Comparison of ENCODE assay signal across 20 cellular contexts in genomic region chr4:168882650-168883233, GRCh38.
DNase-seq lines count a peak whose midpoint lies in the region; ATAC-seq and TF ChIP-seq lines count a peak whose summit lies in the region.
"Had no signal": no experiment of that assay in that cellular context is flagged by ENCODE, and none has a peak within 500 bp of the region (broad histone marks: within the 10 kb centered on the region; RNA-seq: fewer than 3 reads in every experiment).

No MANE protein-coding gene starts in this region.

- WGBS in IMR-90 (ENCODE audit: extremely low coverage in 2 of 2, insufficient read length in 1 of 2), 2 experiments = 83% methylated on average over 1 of the region's 9 CpGs; no CpG with 5 or more reads in 1 of the 2 experiments
- WGBS in neuronal stem cell (ENCODE audit: extremely low coverage in 2 of 2, insufficient read length in 2 of 2, insufficient replicate concordance in 1 of 2), 2 donors = no CpG with 5 or more reads among the region's 9 CpGs

- H4K91ac ChIP-seq in IMR-90 (ENCODE audit: insufficient read depth, low read depth, low read length) = peak overlapping the region; percentile 57; the same call in 1 of the 2 replicates
- H4K91ac ChIP-seq in neuronal stem cell (ENCODE audit: low read depth, low read length, poor library complexity) = no peak overlapping the region

- peak overlapping the region; percentile 17; the same call in 1 of the 2 replicates for H3K14ac ChIP-seq in IMR-90 (replicated peaks; ENCODE audit: low read depth, low read length)
- H3K14ac ChIP-seq in neuronal stem cell (ENCODE audit: low read length) = no peak overlapping the region

- POLR2A ChIA-PET in IMR-90 (lab: Charles Lee; ENCODE audit: unreplicated experiment) = interaction anchor here (0.5 to 0.7 kb wide), 3 partner anchors 51 to 547 kb away, joined by 4 to 18 read pairs (median 10); no protein-coding TSS in a partner anchor
- POLR2A ChIA-PET in MCF 10A (lab: Yijun Ruan, JAX) = interaction anchor here (0.6 to 2.0 kb wide), 8 partner anchors 19 to 281 kb away, joined by 3 to 8 read pairs (median 4); no protein-coding TSS in a partner anchor

- peak overlapping the region; percentile 65 for H3K4ac ChIP-seq in IMR-90 (ENCODE audit: low read depth, low read length)
- no peak overlapping the region for H3K4ac ChIP-seq in neuronal stem cell (ENCODE audit: low read length)

- no peak overlapping the region for H3K4me3 Mint-ChIP-seq in MCF 10A (ENCODE audit: unreplicated experiment)
- H3K4me3 Mint-ChIP-seq: GM23338; stimulated activated naive CD8-positive, alpha-beta T cell treated with anti-CD3 and anti-CD28 coated beads, Interleukin-15, amount 100 ng/mL, for 72 hours had no signal

- H3K79me1 ChIP-seq in IMR-90 (ENCODE audit: low read depth in 1 of 2, low read length in 2 of 2) (peaks cover 42 to 66% of the 10 kb centered on the region in 2 experiments), neuronal stem cell (ENCODE audit: low read depth, low read length) (no peaks in the 10 kb centered on the region)

- intact Hi-C loops in IMR-90 (cut with micrococcal nuclease) (no loop called here), MCF 10A (cut with micrococcal nuclease) (no loop called here)

- peak overlapping the region; percentile 61; the same call in 1 of the 2 replicates for H2BK20ac ChIP-seq in IMR-90 (ENCODE audit: low read depth, low read length)

- H2BK120ac ChIP-seq in IMR-90 (ENCODE audit: low read depth, low read length) (peak overlapping the region; percentile 65; the same call in 1 of the 2 replicates), neuronal stem cell (ENCODE audit: low read depth, low read length) (no peak overlapping the region)

- H2AK5ac ChIP-seq in IMR-90 (ENCODE audit: low read depth, low read length) (peak overlapping the region; percentile 15; the same call in 1 of the 2 replicates), neuronal stem cell (ENCODE audit: low read depth, low read length) (no peak overlapping the region)

- no peak overlapping the region; the same call in 1 of the 2 replicates for H3K23ac ChIP-seq in IMR-90 (ENCODE audit: low read depth, low read length)
- no peak overlapping the region for H3K23ac ChIP-seq in neuronal stem cell (ENCODE audit: low read depth, low read length, poor library complexity)

- H2BK5ac ChIP-seq in IMR-90 (ENCODE audit: low read depth, low read length, poor library complexity, severe bottlenecking) = peak overlapping the region; percentile 85
- no peak overlapping the region for H2BK5ac ChIP-seq in neuronal stem cell (ENCODE audit: low read length)

- no peak overlapping the region for H3K4me3 ChIP-seq in IMR-90 (ENCODE audit: insufficient read depth, low read depth, low read length)
- no peak overlapping the region for H3K4me3 ChIP-seq in foreskin fibroblast (ENCODE audit: low read depth in 1 of 2, low read length in 2 of 2)
- H3K4me3 ChIP-seq in thoracic aorta = no peak overlapping the region
- H3K4me3 ChIP-seq in neuronal stem cell (ENCODE audit: low read length in 2 of 2) = no peak overlapping the region
- H3K4me3 ChIP-seq: body of pancreas, GM23338, lower lobe of right lung, skin epidermis had no signal

- peaks cover 12% of the 10 kb centered on the region for H3K9me1 ChIP-seq in IMR-90 (ENCODE audit: insufficient read depth, low read length)

- H2AK9ac ChIP-seq in IMR-90 (replicated peaks; ENCODE audit: low read depth, low read length, poor library complexity) = peak overlapping the region; percentile 8

- peak overlapping the region; percentile 66 for H4K5ac ChIP-seq in IMR-90 (ENCODE audit: low read depth, low read length)

- DNase-seq in IMR-90 = peak; percentile 75
- peak; percentile 64 for DNase-seq in MCF 10A (ENCODE audit: unreplicated experiment)
- peak; percentile 60 to 79 for DNase-seq in foreskin fibroblast
- no peak for DNase-seq in thoracic aorta (ENCODE audit: low spot score)
- no peak for DNase-seq in NCI-H345 treated with DMSO at 0.1 percent for 48 hours (lab: John Stamatoyannopoulos, UW; ENCODE audit: unreplicated experiment)
- DNase-seq in neuronal stem cell (ENCODE audit: low spot score) = no peak
- no peak for DNase-seq in ureter (ENCODE audit: low spot score)
- DNase-seq: activated CD4-positive, alpha-beta T cell treated with anti-CD3 and anti-CD28 coated beads, Interleukin-2, amount 50 U/mL, for 4 hours; GF-D8; lower lobe of right lung; NCI-H1694 treated with DMSO at 0.1 percent for 48 hours; SHP77; stimulated activated naive CD8-positive, alpha-beta T cell treated with anti-CD3 and anti-CD28 coated beads, Interleukin-15, amount 100 ng/mL, for 72 hours; T1000 had no signal

- H3K18ac ChIP-seq in IMR-90 (ENCODE audit: low read depth, low read length) (peak overlapping the region; percentile 24; the same call in 1 of the 2 replicates), neuronal stem cell (ENCODE audit: low read length) (no peak overlapping the region)

- peak overlapping the region; percentile 75; the same call in 1 of the 3 replicates for H2BK15ac ChIP-seq in IMR-90 (ENCODE audit: low read depth, low read length)
- no peak overlapping the region for H2BK15ac ChIP-seq in neuronal stem cell (ENCODE audit: low read length)

- no peak for TF ChIP-seq POLR2A in IMR-90 (IDR thresholded peaks at IDR 0.05; ENCODE audit: low read depth, low read length)

- TF ChIP-seq CTCF in IMR-90 (conservative IDR thresholded peaks at IDR 0.05; ENCODE audit: low read depth, low read length) = no peak
- TF ChIP-seq CTCF in MCF 10A (IDR thresholded peaks at IDR 0.05; ENCODE audit: unreplicated experiment) = no peak
- no peak for TF ChIP-seq CTCF in foreskin fibroblast (IDR thresholded peaks at IDR 0.05; ENCODE audit: low read depth, low read length)
- TF ChIP-seq CTCF in thoracic aorta (IDR thresholded peaks at IDR 0.05) = no peak

- H3K27me3 ChIP-seq in IMR-90 (ENCODE audit: control insufficient read depth, insufficient read depth, low read length) (no peaks in the 10 kb centered on the region), thoracic aorta (replicated peaks; ENCODE audit: insufficient read depth) (no peaks in the 10 kb centered on the region), neuronal stem cell (ENCODE audit: control insufficient read depth in 3 of 3, insufficient read depth in 3 of 3, low read depth in 1 of 3, low read length in 3 of 3) (no peaks in the 10 kb centered on the region)
- H3K27me3 ChIP-seq: body of pancreas had no signal

- peaks cover 85% of the 10 kb centered on the region for H3K36me3 Mint-ChIP-seq in MCF 10A (ENCODE audit: insufficient read depth, unreplicated experiment)

- H3K9me3 Mint-ChIP-seq in MCF 10A (ENCODE audit: unreplicated experiment) = no peaks in the 10 kb centered on the region
- H3K9me3 Mint-ChIP-seq: activated T-helper 2 cell treated with anti-CD3 and anti-CD28 coated beads, Interferon-gamma antibody, Interleukin-2, Interleukin-4, amounts not matched to agents 10 μg/mL and 5 μg/mL and 100 μg/mL, durations not matched to agents 14 hours and 24 hours and 36 hours; GM23338; stimulated activated naive CD8-positive, alpha-beta T cell treated with anti-CD3 and anti-CD28 coated beads, Interleukin-15, amount 100 ng/mL, for 72 hours had no signal

- in situ Hi-C loops in IMR-90 (cut with MboI; ENCODE audit: low sequenced_read_pairs) = no loop called here

- H4K8ac ChIP-seq in IMR-90 (ENCODE audit: low read depth in 2 of 2, low read length in 2 of 2) = peak overlapping the region in 1 of 2 experiments; percentile 36; a peak in 1 of 4 replicates
- H4K8ac ChIP-seq in neuronal stem cell (ENCODE audit: low read depth, low read length) = no peak overlapping the region

- no peaks in the 10 kb centered on the region; the same call in none of the 2 replicates for H4K20me1 ChIP-seq in IMR-90 (ENCODE audit: insufficient read depth, low read length)

- H3K4me1 ChIP-seq in IMR-90 (ENCODE audit: control insufficient read depth, insufficient read depth, low read length) = peaks cover 26% of the 10 kb centered on the region
- H3K4me1 ChIP-seq in thoracic aorta (ENCODE audit: control insufficient read depth in 1 of 2, low read depth in 2 of 2) = peaks cover 60 to 89% of the 10 kb centered on the region in 2 donors
- H3K4me1 ChIP-seq in neuronal stem cell (ENCODE audit: control insufficient read depth in 2 of 2, insufficient read depth in 1 of 2, low read depth in 1 of 2, low read length in 2 of 2) = peaks cover 0 to 2% of the 10 kb centered on the region in 2 donors

- no peak overlapping the region for H2BK12ac ChIP-seq in neuronal stem cell (ENCODE audit: low read length)

- peak overlapping the region; percentile 23 for H3K27ac Mint-ChIP-seq in MCF 10A (ENCODE audit: low read depth, unreplicated experiment)
- H3K27ac Mint-ChIP-seq: activated T-helper 2 cell treated with anti-CD3 and anti-CD28 coated beads, Interferon-gamma antibody, Interleukin-2, Interleukin-4, amounts not matched to agents 10 μg/mL and 5 μg/mL and 100 μg/mL, durations not matched to agents 14 hours and 24 hours and 36 hours; GM23338 had no signal

- dilution Hi-C loops in IMR-90 (cut with HindIII; ENCODE audit: low sequenced_read_pairs, unreplicated experiment) = no loop called here

- H2AFZ ChIP-seq in IMR-90 (replicated peaks; ENCODE audit: low read length, poor library complexity) (no peak overlapping the region), neuronal stem cell (ENCODE audit: low read length) (no peak overlapping the region)
- H2AFZ ChIP-seq: GM23338 had no signal

- H3K27ac ChIP-seq in IMR-90 (ENCODE audit: insufficient read depth, low read length) (peak overlapping the region; percentile 41; the same call in 1 of the 2 replicates), thoracic aorta (peak overlapping the region; percentile 46 to 90), neuronal stem cell (replicated peaks; ENCODE audit: low read length) (no peak overlapping the region)
- H3K27ac ChIP-seq: body of pancreas, KMS-11, lower lobe of right lung had no signal

- H3K9me3 ChIP-seq in IMR-90 (ENCODE audit: control insufficient read depth, insufficient read depth, low read length) = peaks cover 4% of the 10 kb centered on the region
- H3K9me3 ChIP-seq in thoracic aorta = no peaks in the 10 kb centered on the region
- H3K9me3 ChIP-seq in neuronal stem cell (replicated peaks in 1 of 2; ENCODE audit: control insufficient read depth in 2 of 2, insufficient read depth in 1 of 2, low read depth in 1 of 2, low read length in 2 of 2) = peaks cover 0 to 6% of the 10 kb centered on the region in 2 donors
- H3K9me3 ChIP-seq: body of pancreas, lower lobe of right lung had no signal

- no peak overlapping the region for H3K9ac ChIP-seq in IMR-90 (ENCODE audit: low read depth, low read length)
- H3K9ac ChIP-seq in neuronal stem cell (ENCODE audit: low read depth, low read length, poor library complexity) = no peak overlapping the region
- H3K9ac ChIP-seq: KMS-11 had no signal

- no peaks in the 10 kb centered on the region for H3K27me3 Mint-ChIP-seq in MCF 10A (ENCODE audit: insufficient read depth, unreplicated experiment)

- no peak overlapping the region for H3K56ac ChIP-seq in IMR-90 (ENCODE audit: extremely low read depth, insufficient read depth, low read length)

- no peak overlapping the region for H3K4me2 ChIP-seq in IMR-90 (ENCODE audit: low read depth, low read length)
- H3K4me2 ChIP-seq in neuronal stem cell (ENCODE audit: insufficient read depth, low read length, poor library complexity, severe bottlenecking) = no peak overlapping the region
- H3K4me2 ChIP-seq: GM23338, KMS-11 had no signal

- TF ChIP-seq RAD21 in IMR-90 (IDR thresholded peaks at IDR 0.05; ENCODE audit: low read length) = no peak

- no peak for ATAC-seq in IMR-90 (ENCODE audit: low read depth)
- ATAC-seq in thoracic aorta (ENCODE audit: insufficient number of reproducible peaks, low FRiP score, low read depth) = no peak
- no peak for ATAC-seq in GM19328 (IDR thresholded peaks at IDR 0.05; ENCODE audit: unreplicated experiment)
- ATAC-seq: body of pancreas; GM23338; lower lobe of right lung; stimulated activated naive CD8-positive, alpha-beta T cell treated with anti-CD3 and anti-CD28 coated beads, Interleukin-15, amount 100 ng/mL, for 72 hours had no signal

- BruUV-seq in IMR-90 (replicated peaks; lab: Mats Ljungman, UMichigan) = no TSS peak
- BruUV-seq in MCF 10A (replicated peaks; lab: Mats Ljungman, UMichigan) = no TSS peak

- CTCF ChIA-PET in IMR-90 (lab: Yijun Ruan, JAX) (no interaction called here), MCF 10A (lab: Yijun Ruan, JAX) (interaction anchor here (0.6 to 1.5 kb wide), 6 partner anchors 20 to 497 kb away, joined by 3 to 6 read pairs (median 4); no protein-coding TSS in a partner anchor)

- peaks cover 47% of the 10 kb centered on the region for H3K4me1 Mint-ChIP-seq in MCF 10A (ENCODE audit: insufficient read depth, unreplicated experiment)

- peaks cover 30% of the 10 kb centered on the region for H3K36me3 ChIP-seq in IMR-90 (ENCODE audit: control insufficient read depth, insufficient read depth, low read length)
- peaks cover 22% of the 10 kb centered on the region for H3K36me3 ChIP-seq in thoracic aorta
- peaks cover 23 to 94% of the 10 kb centered on the region in 2 donors for H3K36me3 ChIP-seq in neuronal stem cell (replicated peaks in 1 of 2; ENCODE audit: control insufficient read depth in 2 of 2, insufficient read depth in 2 of 2, low read length in 2 of 2)

Comparison
In these comparisons a context has a peak if more than half of its experiments do, and no peak if none do; other contexts are left out.
1. DNase-seq: peak in IMR-90 (single experiment), MCF 10A (single experiment) and foreskin fibroblast (2 of 2); none in thoracic aorta (single experiment), NCI-H345 treated with DMSO at 0.1 percent for 48 hours (single experiment), neuronal stem cell (single experiment) and ureter (single experiment).